Comparison of ENCODE assay signal across 23 cellular contexts in genomic region chr3:184166671-184167070, GRCh38.
"Had no signal": no experiment of that assay in that cellular context is flagged by ENCODE, and none has a peak within 500 bp of the region (broad histone marks: within the 10 kb centered on the region; RNA-seq: fewer than 3 reads in every experiment).

No MANE protein-coding gene starts in this region.

- H3K27ac Mint-ChIP-seq: effector memory CD8-positive, alpha-beta T cell; immature natural killer cell; natural killer cell had no signal

- DNase-seq: cortex of kidney; effector memory CD8-positive, alpha-beta T cell; hypothalamus; immature natural killer cell; left ventricle myocardium superior; lower lobe of right lung; natural killer cell; psoas muscle; small intestine; stimulated activated CD4-positive, alpha-beta T cell treated with anti-CD3 and anti-CD28 coated beads, Interleukin-12 subunit alpha, Interleukin-12 subunit beta, amount 100 ng/mL, for 4 hours; stimulated activated CD4-positive, alpha-beta T cell treated with anti-CD3 and anti-CD28 coated beads, Interleukin-1b, Interleukin-23, amount 100 ng/mL, for 48 hours; stimulated activated CD4-positive, alpha-beta T cell treated with anti-CD3 and anti-CD28 coated beads, Interleukin-4, amount 100 ng/mL, for 1 hour; stimulated activated CD8-positive, alpha-beta memory T cell treated with anti-CD3 and anti-CD28 coated beads, Interleukin-4, amount 100 ng/mL, for 48 hours; stimulated activated naive CD4-positive, alpha-beta T cell treated with Interleukin-2 at 50 U/mL for 16 hours; stomach; tibial artery; upper lobe of left lung had no signal

- H3K36me3 Mint-ChIP-seq: natural killer cell had no signal

- H3K27ac ChIP-seq: lower lobe of right lung, neutrophil, psoas muscle, tibial artery, upper lobe of left lung had no signal

- H3K27me3 ChIP-seq: neutrophil, stomach, tibial artery, upper lobe of left lung had no signal

- H3K4me3 Mint-ChIP-seq: central memory CD8-positive, alpha-beta T cell; effector memory CD8-positive, alpha-beta T cell; immature natural killer cell; natural killer cell; neural crest cell had no signal

- FAIRE-seq: frontal cortex, keratinocyte, small intestine had no signal

- ATAC-seq: effector memory CD8-positive, alpha-beta T cell; left ventricle myocardium superior; lower lobe of right lung; natural killer cell; psoas muscle; right cardiac atrium had no signal

- H3K4me3 ChIP-seq: lower lobe of right lung, psoas muscle, stomach, tibial artery, upper lobe of left lung had no signal

- H3K27me3 Mint-ChIP-seq: central memory CD8-positive, alpha-beta T cell; effector memory CD8-positive, alpha-beta T cell had no signal

- H3K9me3 Mint-ChIP-seq: central memory CD8-positive, alpha-beta T cell; effector memory CD8-positive, alpha-beta T cell; immature natural killer cell; natural killer cell; neural crest cell had no signal

- H3K9me3 ChIP-seq: lower lobe of right lung, neutrophil, psoas muscle, stomach, tibial artery, upper lobe of left lung had no signal
